In genomic region chr3:22901684-22902083, GRCh38 we compare ENCODE assay signal across 1 cellular context.
TF ChIP-seq lines count a peak whose summit lies in the region.

No MANE protein-coding gene starts in this region.

TF ChIP-seq in SK-N-SH, 30 proteins besides CTCF, POLR2A, EP300 and RAD21 (continued from another document):
- TF ChIP-seq IRF3 (IDR thresholded peaks at IDR 0.05; ENCODE audit: low read depth, low read length), result no peak
